17 cellular contexts compared by ENCODE assay signal in the genomic region with DNA sequence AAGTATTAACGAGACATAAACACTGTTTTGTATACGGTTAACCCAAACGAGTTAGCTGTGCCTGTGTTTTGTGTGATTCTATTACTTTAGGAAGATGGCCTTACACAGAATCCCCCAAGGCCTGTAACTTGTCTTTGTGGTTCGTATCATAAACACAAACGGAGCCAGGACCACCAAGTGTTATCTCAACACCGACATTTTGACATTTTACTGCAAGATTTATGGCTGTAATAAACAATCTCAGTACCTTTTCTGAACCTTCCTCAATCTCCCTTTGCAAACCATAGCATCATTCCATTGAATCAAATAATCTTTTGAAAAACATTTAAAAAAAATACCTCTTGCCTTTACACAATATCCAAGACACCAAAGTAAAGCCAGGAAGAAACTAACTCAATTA. TPM values are rescaled to one million over a fixed set of nuclear protein-coding genes. Genes with fewer than 3 reads are reported as not detected.
DNase-seq lines count a peak whose midpoint lies in the region; ATAC-seq and TF ChIP-seq lines count a peak whose summit lies in the region.
"Had no signal": no experiment of that assay in that cellular context is flagged by ENCODE, and none has a peak within 500 bp of the region (broad histone marks: within the 10 kb centered on the region; RNA-seq: fewer than 3 reads in every experiment).

No MANE protein-coding gene starts in this region.

- no peaks in the 10 kb centered on the region for H4K20me1 ChIP-seq in mammary epithelial cell (ENCODE audit: insufficient read depth, low read length)

- H3K27ac Mint-ChIP-seq in MCF 10A (ENCODE audit: low read depth, unreplicated experiment) = peak overlapping the region; percentile 95
- no peak overlapping the region for H3K27ac Mint-ChIP-seq in stimulated activated naive CD8-positive, alpha-beta T cell treated with anti-CD3 and anti-CD28 coated beads, Interleukin-15, amount 100 ng/mL, for 72 hours
- H3K27ac Mint-ChIP-seq in activated CD4-positive, alpha-beta T cell treated with anti-CD3 and anti-CD28 coated beads, Interleukin-2, amount 10 ng/mL, durations not matched to agents 24 days and 14 days = no peak overlapping the region
- H3K27ac Mint-ChIP-seq: GM23338 had no signal

- no peak for ATAC-seq in stimulated activated naive CD8-positive, alpha-beta T cell treated with anti-CD3 and anti-CD28 coated beads, Interleukin-15, amount 100 ng/mL, for 72 hours
- ATAC-seq: GM23338 had no signal

- no peaks in the 10 kb centered on the region for H3K27me3 ChIP-seq in mammary epithelial cell (ENCODE audit: insufficient read depth, low read length)
- H3K27me3 ChIP-seq in rectal smooth muscle tissue (ENCODE audit: control insufficient read depth, insufficient read depth, low read length) = no peaks in the 10 kb centered on the region
- H3K27me3 ChIP-seq: Peyer's patch had no signal

- H3K27ac ChIP-seq in mammary epithelial cell (ENCODE audit: insufficient read depth, low read depth, low read length) (no peak overlapping the region), rectal smooth muscle tissue (ENCODE audit: low read depth, low read length) (peak overlapping the region; percentile 54)
- H3K27ac ChIP-seq: 22Rv1 had no signal

- POLR2A ChIA-PET in MCF 10A (lab: Yijun Ruan, JAX) = interaction anchor here (0.6 to 3.2 kb wide), 5 partner anchors 9 to 270 kb away, joined by 3 to 60 read pairs (median 13); a partner anchor contains a TSS

- H3K36me3 Mint-ChIP-seq in MCF 10A (ENCODE audit: insufficient read depth, unreplicated experiment) = peaks cover 7% of the 10 kb centered on the region
- H3K36me3 Mint-ChIP-seq in activated CD4-positive, alpha-beta T cell treated with anti-CD3 and anti-CD28 coated beads, Interleukin-2, amount 10 ng/mL, durations not matched to agents 24 days and 14 days (ENCODE audit: low read depth) = peaks cover 1% of the 10 kb centered on the region

- no TSS peak for BruUV-seq in MCF 10A (replicated peaks; lab: Mats Ljungman, UMichigan)
- no TSS peak for BruUV-seq in mammary epithelial cell (replicated peaks; lab: Mats Ljungman, UMichigan)

- in situ Hi-C loops in mammary epithelial cell (cut with MboI; ENCODE audit: low sequenced_read_pairs in 2 of 2) = no loop called here

- no peak overlapping the region for H2AFZ ChIP-seq in mammary epithelial cell (ENCODE audit: low read depth, low read length)
- H2AFZ ChIP-seq: GM23338 had no signal

- TF ChIP-seq CTCF in MCF 10A (IDR thresholded peaks at IDR 0.05; ENCODE audit: unreplicated experiment) (no peak), mammary epithelial cell (conservative IDR thresholded peaks at IDR 0.05 in 1 of 2, IDR thresholded peaks at IDR 0.05 in 1 of 2; ENCODE audit: extremely low read depth in 1 of 2, insufficient read depth in 1 of 2, low read depth in 1 of 2, low read length in 2 of 2) (no peak)

- H3K79me2 ChIP-seq in mammary epithelial cell (ENCODE audit: insufficient read depth, low read length) = peaks cover 24% of the 10 kb centered on the region

- no peak overlapping the region for H3K4me3 Mint-ChIP-seq in MCF 10A (ENCODE audit: unreplicated experiment)
- H3K4me3 Mint-ChIP-seq in stimulated activated naive CD8-positive, alpha-beta T cell treated with anti-CD3 and anti-CD28 coated beads, Interleukin-15, amount 100 ng/mL, for 72 hours = no peak overlapping the region
- H3K4me3 Mint-ChIP-seq in activated CD4-positive, alpha-beta T cell treated with anti-CD3 and anti-CD28 coated beads, Interleukin-2, amount 10 ng/mL, durations not matched to agents 24 days and 14 days = no peak overlapping the region
- H3K4me3 Mint-ChIP-seq: GM23338 had no signal

- H3K4me1 ChIP-seq in mammary epithelial cell (ENCODE audit: insufficient read depth, low read length) (peaks cover 55% of the 10 kb centered on the region), rectal smooth muscle tissue (ENCODE audit: control insufficient read depth, insufficient read depth, low read length) (peaks cover 56% of the 10 kb centered on the region)

- H3K4me2 ChIP-seq in mammary epithelial cell (ENCODE audit: insufficient read depth, low read depth, low read length) = no peak overlapping the region
- H3K4me2 ChIP-seq: GM23338 had no signal

- H3K36me3 ChIP-seq in mammary epithelial cell (ENCODE audit: insufficient read depth, low read length) (no peaks in the 10 kb centered on the region), rectal smooth muscle tissue (ENCODE audit: control insufficient read depth, insufficient read depth, low read length) (no peaks in the 10 kb centered on the region)
- H3K36me3 ChIP-seq: Peyer's patch had no signal

- 88% methylated on average over 6 of the region's 6 CpGs for WGBS in mammary epithelial cell (ENCODE audit: low coverage, missing lambda C conversion rate)

- H3K27me3 Mint-ChIP-seq in MCF 10A (ENCODE audit: insufficient read depth, unreplicated experiment) = no peaks in the 10 kb centered on the region
- H3K27me3 Mint-ChIP-seq in stimulated activated naive CD8-positive, alpha-beta T cell treated with anti-CD3 and anti-CD28 coated beads, Interleukin-15, amount 100 ng/mL, for 72 hours = peaks cover 70% of the 10 kb centered on the region
- H3K27me3 Mint-ChIP-seq in activated CD4-positive, alpha-beta T cell treated with anti-CD3 and anti-CD28 coated beads, Interleukin-2, amount 10 ng/mL, durations not matched to agents 24 days and 14 days = peaks cover 54% of the 10 kb centered on the region

- no peak overlapping the region for H3K9ac ChIP-seq in mammary epithelial cell (ENCODE audit: insufficient read depth, low read length)
- no peak overlapping the region for H3K9ac ChIP-seq in rectal smooth muscle tissue (ENCODE audit: low read length)

- intact Hi-C loops in MCF 10A (cut with micrococcal nuclease) (no loop called here), mammary epithelial cell (cut with micrococcal nuclease) (no loop called here)
- intact Hi-C loops in activated CD4-positive, alpha-beta T cell treated with anti-CD3 and anti-CD28 coated beads, Interleukin-2, amount 10 ng/mL, durations not matched to agents 24 days and 14 days (cut with micrococcal nuclease) = loop anchor here (5.0 kb wide), 1 partner anchor 36 kb away; a partner anchor contains a TSS

- dilution Hi-C loops in mammary epithelial cell (cut with HindIII; ENCODE audit: low sequenced_read_pairs) = loop anchor here (5.0 kb wide), 1 partner anchor 276 kb away; no protein-coding TSS in a partner anchor

- H3K9me3 ChIP-seq in mammary epithelial cell (replicated peaks; ENCODE audit: insufficient read depth, low read length) = no peaks in the 10 kb centered on the region
- H3K9me3 ChIP-seq: Peyer's patch had no signal

- DNase-seq in MCF 10A (ENCODE audit: unreplicated experiment) = no peak
- no peak for DNase-seq in mammary epithelial cell
- DNase-seq in left kidney (ENCODE audit: low read depth, low spot score) = peak; percentile 79
- DNase-seq in HuH-7.5 (ENCODE audit: low spot score) = no peak
- no peak for DNase-seq in foreskin melanocyte
- no peak for DNase-seq in stimulated activated naive CD8-positive, alpha-beta T cell treated with anti-CD3 and anti-CD28 coated beads, Interleukin-15, amount 100 ng/mL, for 72 hours
- no peak for DNase-seq in activated CD4-positive, alpha-beta T cell treated with anti-CD3 and anti-CD28 coated beads, Interleukin-2, amount 10 ng/mL, durations not matched to agents 24 days and 14 days
- DNase-seq: DMS 273 treated with DMSO at 0.1 percent for 48 hours, Karpas-422, NCI-H1930, NCI-H2171 treated with DMSO at 0.1 percent for 48 hours, NCI-H774, SHP77 had no signal

- H3K4me3 ChIP-seq in mammary epithelial cell (replicated peaks in 1 of 3; ENCODE audit: insufficient read depth in 1 of 3, low read depth in 2 of 3, low read length in 3 of 3) (no peak overlapping the region), rectal smooth muscle tissue (ENCODE audit: low read length) (no peak overlapping the region)
- H3K4me3 ChIP-seq: GM23338, Peyer's patch had no signal

- CTCF ChIA-PET in MCF 10A (lab: Yijun Ruan, JAX) = interaction anchor here (0.6 to 4.5 kb wide), 2 partner anchors 18 to 36 kb away, joined by 3 to 19 read pairs; no protein-coding TSS in a partner anchor
- CTCF ChIA-PET in mammary epithelial cell (lab: Charles Lee; ENCODE audit: low non-redundant PET) = no interaction called here

- peaks cover 44% of the 10 kb centered on the region for H3K4me1 Mint-ChIP-seq in MCF 10A (ENCODE audit: insufficient read depth, unreplicated experiment)
- H3K4me1 Mint-ChIP-seq in stimulated activated naive CD8-positive, alpha-beta T cell treated with anti-CD3 and anti-CD28 coated beads, Interleukin-15, amount 100 ng/mL, for 72 hours = peaks cover 32% of the 10 kb centered on the region
- peaks cover 14% of the 10 kb centered on the region for H3K4me1 Mint-ChIP-seq in activated CD4-positive, alpha-beta T cell treated with anti-CD3 and anti-CD28 coated beads, Interleukin-2, amount 10 ng/mL, durations not matched to agents 24 days and 14 days
- H3K4me1 Mint-ChIP-seq: GM23338 had no signal

- H3K9me3 Mint-ChIP-seq in MCF 10A (ENCODE audit: unreplicated experiment) = no peaks in the 10 kb centered on the region
- H3K9me3 Mint-ChIP-seq in stimulated activated naive CD8-positive, alpha-beta T cell treated with anti-CD3 and anti-CD28 coated beads, Interleukin-15, amount 100 ng/mL, for 72 hours = no peaks in the 10 kb centered on the region
- H3K9me3 Mint-ChIP-seq in activated CD4-positive, alpha-beta T cell treated with anti-CD3 and anti-CD28 coated beads, Interleukin-2, amount 10 ng/mL, durations not matched to agents 24 days and 14 days = peaks cover 3% of the 10 kb centered on the region
- H3K9me3 Mint-ChIP-seq: GM23338 had no signal

RNA-seq across cellular contexts. Expression of a gene that starts 2.4 kb away (rescaled TPM):
- total RNA-seq in MCF 10A (2022) (2.6 and 3.7 TPM in 2 replicates), mammary epithelial cell (1 to 10 TPM in 1 of 2 donors, not detected in 1; 1.5 TPM)
- 1.8 TPM for polyA plus RNA-seq in mammary epithelial cell
- polyA minus RNA-seq in mammary epithelial cell = 9.3 TPM
- not detected in 2 replicates for total RNA-seq in activated CD4-positive, alpha-beta T cell treated with anti-CD3 and anti-CD28 coated beads, Interleukin-2, amount 10 ng/mL, durations not matched to agents 24 days and 14 days
- total RNA-seq: GM23338 had no signal
- polyA plus RNA-seq: GM23338 had no signal

RNA-seq across cellular contexts. Expression of a gene that starts 10.5 kb away (rescaled TPM):
- total RNA-seq in MCF 10A (2022) (7.4 and 8.8 TPM in 2 replicates), mammary epithelial cell (10 to 100 TPM in 1 of 2 donors, 1 to 10 TPM in 1; 9.1 to 11.0 TPM)
- 8.6 TPM for polyA plus RNA-seq in mammary epithelial cell
- polyA minus RNA-seq in mammary epithelial cell = 4.3 TPM
- total RNA-seq in activated CD4-positive, alpha-beta T cell treated with anti-CD3 and anti-CD28 coated beads, Interleukin-2, amount 10 ng/mL, durations not matched to agents 24 days and 14 days = not detected in 2 replicates
- total RNA-seq: GM23338 had no signal
- polyA plus RNA-seq: GM23338 had no signal

RNA-seq across cellular contexts. Expression of a gene that starts 14.6 kb away (rescaled TPM):
- total RNA-seq in MCF 10A (2022) (0.96 and 2.0 TPM in 2 replicates), mammary epithelial cell (1 to 10 TPM; 3.1 to 4.7 TPM)
- polyA plus RNA-seq in mammary epithelial cell = 0.71 TPM
- polyA minus RNA-seq in mammary epithelial cell = 1.1 TPM
- total RNA-seq in activated CD4-positive, alpha-beta T cell treated with anti-CD3 and anti-CD28 coated beads, Interleukin-2, amount 10 ng/mL, durations not matched to agents 24 days and 14 days = not detected in 2 replicates
- total RNA-seq: GM23338 had no signal
- polyA plus RNA-seq: GM23338 had no signal

RNA-seq across cellular contexts. Expression of a gene that starts 19.4 kb away (rescaled TPM):
- total RNA-seq in MCF 10A (2022) = 8.2 and 14.0 TPM in 2 replicates
- 1 to 10 TPM; 2.0 to 9.9 TPM for total RNA-seq in mammary epithelial cell
- 1.4 TPM for polyA plus RNA-seq in mammary epithelial cell
- 0.83 TPM for polyA minus RNA-seq in mammary epithelial cell
- not detected in 2 replicates for total RNA-seq in activated CD4-positive, alpha-beta T cell treated with anti-CD3 and anti-CD28 coated beads, Interleukin-2, amount 10 ng/mL, durations not matched to agents 24 days and 14 days
- total RNA-seq: GM23338 had no signal
- polyA plus RNA-seq: GM23338 had no signal

RNA-seq across cellular contexts. Expression of a gene that starts 23.5 kb away (rescaled TPM):
- total RNA-seq in MCF 10A (2022) (0.29 and 0.44 TPM in 2 replicates), mammary epithelial cell (1 to 10 TPM; 2.3 to 8.0 TPM)
- polyA plus RNA-seq in mammary epithelial cell = 3.9 TPM
- 3.7 TPM for polyA minus RNA-seq in mammary epithelial cell
- total RNA-seq in activated CD4-positive, alpha-beta T cell treated with anti-CD3 and anti-CD28 coated beads, Interleukin-2, amount 10 ng/mL, durations not matched to agents 24 days and 14 days = not detected in 2 replicates
- total RNA-seq: GM23338 had no signal
